1 cellular context compared by ENCODE assay signal in the genomic region with DNA sequence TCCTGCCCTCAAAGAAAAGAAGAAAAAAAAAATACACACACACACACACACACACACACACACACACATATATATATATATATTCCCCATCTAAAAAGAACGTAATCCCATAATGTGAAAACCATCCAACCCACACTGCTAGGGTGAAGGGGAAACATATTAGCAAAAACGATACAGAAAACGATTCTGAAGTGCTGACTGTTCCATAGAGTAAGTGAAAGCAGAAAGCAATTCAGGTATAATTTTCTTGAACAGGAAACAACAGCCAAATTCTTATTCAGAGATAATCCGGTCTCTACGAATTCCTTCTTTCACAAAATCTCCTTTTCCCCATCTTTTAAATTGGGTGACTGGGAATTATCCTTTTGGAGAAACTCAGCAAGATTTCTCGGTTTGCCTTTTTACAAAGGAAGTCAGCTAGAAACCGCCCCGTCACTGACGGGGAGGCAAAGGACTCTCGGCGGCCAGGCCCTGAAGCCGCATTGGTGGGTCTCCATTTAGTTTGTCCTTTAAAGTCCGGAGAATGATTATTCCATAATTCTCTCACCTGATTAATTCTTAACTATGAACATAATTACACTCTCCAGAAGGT.
TF ChIP-seq lines count a peak whose summit lies in the region.

No MANE protein-coding gene starts in this region.

TF ChIP-seq in GM23338, 12 proteins besides CTCF, POLR2A, EP300 and RAD21 (continued from another document):
- TF ChIP-seq, protein P1, sequence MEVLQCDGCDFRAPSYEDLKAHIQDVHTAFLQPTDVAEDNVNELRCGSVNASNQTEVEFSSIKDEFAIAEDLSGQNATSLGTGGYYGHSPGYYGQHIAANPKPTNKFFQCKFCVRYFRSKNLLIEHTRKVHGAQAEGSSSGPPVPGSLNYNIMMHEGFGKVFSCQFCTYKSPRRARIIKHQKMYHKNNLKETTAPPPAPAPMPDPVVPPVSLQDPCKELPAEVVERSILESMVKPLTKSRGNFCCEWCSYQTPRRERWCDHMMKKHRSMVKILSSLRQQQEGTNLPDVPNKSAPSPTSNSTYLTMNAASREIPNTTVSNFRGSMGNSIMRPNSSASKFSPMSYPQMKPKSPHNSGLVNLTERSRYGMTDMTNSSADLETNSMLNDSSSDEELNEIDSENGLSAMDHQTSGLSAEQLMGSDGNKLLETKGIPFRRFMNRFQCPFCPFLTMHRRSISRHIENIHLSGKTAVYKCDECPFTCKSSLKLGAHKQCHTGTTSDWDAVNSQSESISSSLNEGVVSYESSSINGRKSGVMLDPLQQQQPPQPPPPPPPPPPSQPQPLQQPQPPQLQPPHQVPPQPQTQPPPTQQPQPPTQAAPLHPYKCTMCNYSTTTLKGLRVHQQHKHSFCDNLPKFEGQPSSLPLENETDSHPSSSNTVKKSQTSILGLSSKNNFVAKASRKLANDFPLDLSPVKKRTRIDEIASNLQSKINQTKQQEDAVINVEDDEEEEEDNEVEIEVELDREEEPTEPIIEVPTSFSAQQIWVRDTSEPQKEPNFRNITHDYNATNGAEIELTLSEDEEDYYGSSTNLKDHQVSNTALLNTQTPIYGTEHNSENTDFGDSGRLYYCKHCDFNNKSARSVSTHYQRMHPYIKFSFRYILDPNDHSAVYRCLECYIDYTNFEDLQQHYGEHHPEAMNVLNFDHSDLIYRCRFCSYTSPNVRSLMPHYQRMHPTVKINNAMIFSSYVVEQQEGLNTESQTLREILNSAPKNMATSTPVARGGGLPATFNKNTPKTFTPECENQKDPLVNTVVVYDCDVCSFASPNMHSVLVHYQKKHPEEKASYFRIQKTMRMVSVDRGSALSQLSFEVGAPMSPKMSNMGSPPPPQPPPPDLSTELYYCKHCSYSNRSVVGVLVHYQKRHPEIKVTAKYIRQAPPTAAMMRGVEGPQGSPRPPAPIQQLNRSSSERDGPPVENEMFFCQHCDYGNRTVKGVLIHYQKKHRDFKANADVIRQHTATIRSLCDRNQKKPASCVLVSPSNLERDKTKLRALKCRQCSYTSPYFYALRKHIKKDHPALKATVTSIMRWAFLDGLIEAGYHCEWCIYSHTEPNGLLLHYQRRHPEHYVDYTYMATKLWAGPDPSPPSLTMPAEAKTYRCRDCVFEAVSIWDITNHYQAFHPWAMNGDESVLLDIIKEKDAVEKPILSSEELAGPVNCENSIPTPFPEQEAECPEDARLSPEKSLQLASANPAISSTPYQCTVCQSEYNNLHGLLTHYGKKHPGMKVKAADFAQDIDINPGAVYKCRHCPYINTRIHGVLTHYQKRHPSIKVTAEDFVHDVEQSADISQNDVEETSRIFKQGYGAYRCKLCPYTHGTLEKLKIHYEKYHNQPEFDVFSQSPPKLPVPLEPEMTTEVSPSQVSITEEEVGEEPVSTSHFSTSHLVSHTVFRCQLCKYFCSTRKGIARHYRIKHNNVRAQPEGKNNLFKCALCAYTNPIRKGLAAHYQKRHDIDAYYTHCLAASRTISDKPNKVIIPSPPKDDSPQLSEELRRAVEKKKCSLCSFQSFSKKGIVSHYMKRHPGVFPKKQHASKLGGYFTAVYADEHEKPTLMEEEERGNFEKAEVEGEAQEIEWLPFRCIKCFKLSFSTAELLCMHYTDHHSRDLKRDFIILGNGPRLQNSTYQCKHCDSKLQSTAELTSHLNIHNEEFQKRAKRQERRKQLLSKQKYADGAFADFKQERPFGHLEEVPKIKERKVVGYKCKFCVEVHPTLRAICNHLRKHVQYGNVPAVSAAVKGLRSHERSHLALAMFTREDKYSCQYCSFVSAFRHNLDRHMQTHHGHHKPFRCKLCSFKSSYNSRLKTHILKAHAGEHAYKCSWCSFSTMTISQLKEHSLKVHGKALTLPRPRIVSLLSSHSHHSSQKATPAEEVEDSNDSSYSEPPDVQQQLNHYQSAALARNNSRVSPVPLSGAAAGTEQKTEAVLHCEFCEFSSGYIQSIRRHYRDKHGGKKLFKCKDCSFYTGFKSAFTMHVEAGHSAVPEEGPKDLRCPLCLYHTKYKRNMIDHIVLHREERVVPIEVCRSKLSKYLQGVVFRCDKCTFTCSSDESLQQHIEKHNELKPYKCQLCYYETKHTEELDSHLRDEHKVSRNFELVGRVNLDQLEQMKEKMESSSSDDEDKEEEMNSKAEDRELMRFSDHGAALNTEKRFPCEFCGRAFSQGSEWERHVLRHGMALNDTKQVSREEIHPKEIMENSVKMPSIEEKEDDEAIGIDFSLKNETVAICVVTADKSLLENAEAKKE (CRISPR knock-in tag; IDR thresholded peaks at IDR 0.05): no peak
- TF ChIP-seq ZNF331 (CRISPR knock-in tag; IDR thresholded peaks at IDR 0.05; ENCODE audit: low read depth): no peak
- TF ChIP-seq EZH2 (IDR thresholded peaks at IDR 0.05; ENCODE audit: low read depth, unreplicated experiment): no peak
- no peak for TF ChIP-seq STAT1 (IDR thresholded peaks at IDR 0.05; ENCODE audit: unreplicated experiment)
